ENCODE assay signal across 10 cellular contexts in the genomic region with DNA sequence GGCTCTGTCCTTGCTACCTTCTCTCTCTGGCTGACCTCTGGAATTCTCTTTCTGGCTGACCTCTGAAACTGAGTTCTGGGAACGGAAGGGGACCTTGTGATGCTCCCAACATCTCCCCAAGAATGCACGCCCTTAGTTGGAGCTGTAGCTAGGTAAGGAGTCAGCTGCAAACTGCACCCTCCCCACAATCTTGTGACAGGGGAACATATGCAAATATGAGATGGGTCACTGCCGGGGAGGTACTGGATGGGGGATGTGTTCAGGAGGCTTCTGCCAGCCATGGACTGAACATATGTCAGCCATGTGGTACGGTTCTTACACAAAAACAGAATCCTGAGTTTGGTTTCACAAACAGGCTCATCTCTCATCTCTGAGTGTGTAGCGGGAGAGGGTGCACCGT. TPM values are rescaled to one million over a fixed set of nuclear protein-coding genes. Genes with fewer than 3 reads are reported as not detected.
DNase-seq lines count a peak whose midpoint lies in the region; ATAC-seq and TF ChIP-seq lines count a peak whose summit lies in the region.
"Had no signal": no experiment of that assay in that cellular context is flagged by ENCODE, and none has a peak within 500 bp of the region (broad histone marks: within the 10 kb centered on the region; RNA-seq: fewer than 3 reads in every experiment).

No MANE protein-coding gene starts in this region.

- TF ChIP-seq EP300 in tibial nerve (IDR thresholded peaks at IDR 0.05), result no peak

- no peak overlapping the region for H2AFZ ChIP-seq in trophoblast cell (ENCODE audit: insufficient read depth, low read length, poor library complexity)

- no peaks in the 10 kb centered on the region for H3K79me1 ChIP-seq in trophoblast cell (ENCODE audit: low read length)

- H3K4me2 ChIP-seq in trophoblast cell (ENCODE audit: low read length), result no peak overlapping the region

- H2BK12ac ChIP-seq in trophoblast cell (ENCODE audit: low read length), result no peak overlapping the region

- H3K9ac ChIP-seq in mucosa of rectum (ENCODE audit: low read depth in 1 of 2, low read length in 2 of 2), result no peak overlapping the region
- no peak overlapping the region for H3K9ac ChIP-seq in trophoblast cell (ENCODE audit: low read length)

- H3K79me2 ChIP-seq in trophoblast cell (ENCODE audit: control insufficient read depth, insufficient read depth, low read length, poor library complexity), result no peaks in the 10 kb centered on the region

- no peak for TF ChIP-seq CTCF in RWPE1 (conservative IDR thresholded peaks at IDR 0.05; ENCODE audit: low read depth)
- no peak for TF ChIP-seq CTCF in tibial nerve (IDR thresholded peaks at IDR 0.05)

- no peak overlapping the region for H4K8ac ChIP-seq in trophoblast cell (ENCODE audit: low read depth, low read length)

- H4K12ac ChIP-seq in trophoblast cell (ENCODE audit: low read depth, low read length), result no peak overlapping the region

- H3K27ac ChIP-seq in mucosa of rectum (ENCODE audit: low read depth in 2 of 2, low read length in 2 of 2) (peak overlapping the region; percentile 34 to 69), RWPE1 (no peak overlapping the region), trophoblast cell (ENCODE audit: low read depth, low read length) (no peak overlapping the region), tibial nerve (peak overlapping the region in 2 of 4 donors; percentile 50 to 76)

- H3K18ac ChIP-seq in trophoblast cell (ENCODE audit: low read length), result no peak overlapping the region

- H2BK120ac ChIP-seq in trophoblast cell (ENCODE audit: insufficient read depth, low read length, poor library complexity), result no peak overlapping the region

- H3K9me3 ChIP-seq in mucosa of rectum (ENCODE audit: control insufficient read depth in 2 of 2, low read length in 2 of 2) (no peaks in the 10 kb centered on the region), trophoblast cell (ENCODE audit: insufficient read depth, low read depth, low read length) (no peaks in the 10 kb centered on the region), tibial nerve (no peaks in the 10 kb centered on the region)

- WGBS in trophoblast cell (ENCODE audit: extremely low coverage, insufficient coverage, insufficient read length), result no CpG with 5 or more reads among the region's 6 CpGs
- 77 to 91% methylated on average over 6 of the region's 6 CpGs for WGBS in tibial nerve, 2 donors

- no peak overlapping the region for H3K14ac ChIP-seq in trophoblast cell (ENCODE audit: low read length)

- ATAC-seq in GM18868 (IDR thresholded peaks at IDR 0.05; ENCODE audit: unreplicated experiment) (peak; percentile 95), GM21526 (IDR thresholded peaks at IDR 0.05; ENCODE audit: low FRiP score, unreplicated experiment) (peak; percentile 96), HG03378 (IDR thresholded peaks at IDR 0.05; ENCODE audit: unreplicated experiment) (peak; percentile 96)
- ATAC-seq: left ventricle myocardium superior had no signal

- H2BK5ac ChIP-seq in trophoblast cell (ENCODE audit: low read depth, low read length, poor library complexity), result no peak overlapping the region

- TF ChIP-seq POLR2A in tibial nerve (IDR thresholded peaks at IDR 0.05), result no peak

- H3K4me1 ChIP-seq in mucosa of rectum (ENCODE audit: control insufficient read depth in 2 of 2, insufficient read depth in 2 of 2, low read length in 2 of 2) (peaks cover 3 to 8% of the 10 kb centered on the region in 2 donors), trophoblast cell (ENCODE audit: control insufficient read depth in 1 of 2, insufficient read depth in 2 of 2, low read length in 2 of 2) (no peaks in the 10 kb centered on the region), tibial nerve (peaks cover 0 to 92% (median 58%) of the 10 kb centered on the region in 4 donors)

- DNase-seq in RWPE1 (ENCODE audit: low spot score) (no peak), trophoblast cell (no peak), tibial nerve (ENCODE audit: low spot score in 2 of 2) (no peak)
- DNase-seq: effector CD4-positive, alpha-beta T cell; left ventricle myocardium superior; NCI-H2227 treated with DMSO at 0.1 percent for 48 hours had no signal

- H3K36me3 ChIP-seq in mucosa of rectum (ENCODE audit: control insufficient read depth in 2 of 2, insufficient read depth in 2 of 2, low read length in 2 of 2) (no peaks in the 10 kb centered on the region), trophoblast cell (ENCODE audit: control insufficient read depth in 1 of 2, insufficient read depth in 2 of 2, low read length in 2 of 2) (no peaks in the 10 kb centered on the region), tibial nerve (peaks cover 0 to 5% (median 0%) of the 10 kb centered on the region in 3 donors)

- no peak overlapping the region for H3K23ac ChIP-seq in trophoblast cell (ENCODE audit: low read length)

- no peak overlapping the region for H3K4ac ChIP-seq in trophoblast cell (ENCODE audit: low read depth, low read length)

- no peak overlapping the region for H2AK5ac ChIP-seq in trophoblast cell (ENCODE audit: low read length)

- H4K91ac ChIP-seq in trophoblast cell (ENCODE audit: low read depth, low read length), result no peak overlapping the region

- POLR2A ChIA-PET in RWPE1 (lab: Yijun Ruan, JAX; ENCODE audit: low non-redundant PET), result no interaction called here

- no peaks in the 10 kb centered on the region for H3K27me3 ChIP-seq in mucosa of rectum (ENCODE audit: control insufficient read depth in 2 of 2, insufficient read depth in 2 of 2, low read length in 2 of 2)
- no peaks in the 10 kb centered on the region for H3K27me3 ChIP-seq in trophoblast cell (ENCODE audit: insufficient read depth, low read length)
- H3K27me3 ChIP-seq in tibial nerve, result no peaks in the 10 kb centered on the region

- H3K4me3 ChIP-seq in mucosa of rectum (ENCODE audit: low read length in 2 of 2), result no peak overlapping the region
- no peak overlapping the region for H3K4me3 ChIP-seq in trophoblast cell (ENCODE audit: low read depth, low read length)
- H3K4me3 ChIP-seq in tibial nerve, result no peak overlapping the region

- CTCF ChIA-PET in RWPE1 (lab: Yijun Ruan, JAX), result no interaction called here

RNA-seq across cellular contexts. Expression of gene BCL2, which starts 34.2 kb away (rescaled TPM):
- 5.8 and 6.5 TPM in 2 replicates for polyA plus RNA-seq in trophoblast cell (2013)
- total RNA-seq in tibial nerve, result 10 to 100 TPM; 54.7 to 79.1 (median 67.0) TPM

Comparison
In these comparisons a context has a peak if more than half of its experiments do, and no peak if none do; other contexts are left out.
1. H3K27ac ChIP-seq: peak in mucosa of rectum (2 of 2); none in RWPE1 (single experiment) and trophoblast cell (single experiment).
2. Peak in every context shown above with its lines, with median percentiles within 50 percentile points of each other: ATAC-seq.